ENCODE assay signal across 1 cellular context in genomic region chr1:42165511-42166210, GRCh38.
TF ChIP-seq lines count a peak whose summit lies in the region.

No MANE protein-coding gene starts in this region.

TF ChIP-seq in HEK293, 187 proteins besides CTCF, POLR2A, EP300 and RAD21 (continued from another document and continues in another):
- TF ChIP-seq ZNF704 (tag by site-specific recombination; IDR thresholded peaks at IDR 0.05) (no peak), HOXA7 (CRISPR knock-in tag; IDR thresholded peaks at IDR 0.05; ENCODE audit: borderline replicate concordance) (no peak), ZNF174 (tag by site-specific recombination; IDR thresholded peaks at IDR 0.05) (no peak), ZNF394 (tag by site-specific recombination; IDR thresholded peaks at IDR 0.05; ENCODE audit: borderline replicate concordance) (no peak), SP2 (tag by site-specific recombination; IDR thresholded peaks at IDR 0.05) (peak; percentile 18), ZNF658 (tag by site-specific recombination; IDR thresholded peaks at IDR 0.05) (no peak), KLF8 (tag by site-specific recombination; IDR thresholded peaks at IDR 0.05) (0 out of 2 replicates have a peak, but pooled peaks have one; percentile 12), ZNF529 (tag by site-specific recombination; IDR thresholded peaks at IDR 0.05; ENCODE audit: insufficient replicate concordance) (no peak), ZNF132 (tag by site-specific recombination; IDR thresholded peaks at IDR 0.05; ENCODE audit: borderline replicate concordance) (no peak), ZNF292 (tag by site-specific recombination; IDR thresholded peaks at IDR 0.05; ENCODE audit: borderline replicate concordance, low read depth) (no peak), ZSCAN5A (tag by site-specific recombination; IDR thresholded peaks at IDR 0.05) (no peak), ZNF18 (tag by site-specific recombination; IDR thresholded peaks at IDR 0.05) (peak; percentile 72), ZXDB (tag by site-specific recombination; IDR thresholded peaks at IDR 0.05) (0 out of 2 replicates have a peak, but pooled peaks have one; percentile 31), ZNF155 (tag by site-specific recombination; IDR thresholded peaks at IDR 0.05) (no peak), ZNF514 (tag by site-specific recombination; IDR thresholded peaks at IDR 0.05) (no peak), ZSCAN30 (tag by site-specific recombination; IDR thresholded peaks at IDR 0.05) (no peak), ZNF791 (tag by site-specific recombination; IDR thresholded peaks at IDR 0.05) (no peak), ZNF266 (tag by site-specific recombination; IDR thresholded peaks at IDR 0.05; ENCODE audit: low read depth) (no peak), SP3 (tag by site-specific recombination; IDR thresholded peaks at IDR 0.05) (no peak), ZNF660 (tag by site-specific recombination; IDR thresholded peaks at IDR 0.05) (no peak; the same call in 1 of the 2 replicates), ZNF701 (tag by site-specific recombination; IDR thresholded peaks at IDR 0.05) (0 out of 2 replicates have a peak, but pooled peaks have one; percentile 57), ZFP69B (tag by site-specific recombination; IDR thresholded peaks at IDR 0.05) (peak; percentile 53; the same call in 1 of the 2 replicates), ZNF544 (tag by site-specific recombination; IDR thresholded peaks at IDR 0.05) (peak; percentile 80; the same call in 1 of the 2 replicates), ZNF366 (tag by site-specific recombination; conservative IDR thresholded peaks at IDR 0.05) (no peak; the same call in 1 of the 2 replicates), ZNF555 (tag by site-specific recombination; conservative IDR thresholded peaks at IDR 0.05) (no peak), ZBTB49 (tag by site-specific recombination; IDR thresholded peaks at IDR 0.05; ENCODE audit: low read depth) (no peak), YY1 (tag by site-specific recombination; IDR thresholded peaks at IDR 0.05) (no peak), ZNF248 (tag by site-specific recombination; IDR thresholded peaks at IDR 0.05) (no peak), REPIN1 (tag by site-specific recombination; IDR thresholded peaks at IDR 0.05; ENCODE audit: low read depth) (no peak), BCL6B (tag by site-specific recombination; IDR thresholded peaks at IDR 0.05) (no peak), ZBTB7A (tag by site-specific recombination; IDR thresholded peaks at IDR 0.05; ENCODE audit: low read depth) (no peak), KLF1 (tag by site-specific recombination; IDR thresholded peaks at IDR 0.05) (peak; percentile 99), PRDM4 (tag by site-specific recombination; IDR thresholded peaks at IDR 0.05) (no peak), SETDB1 (IDR thresholded peaks at IDR 0.05; ENCODE audit: insufficient read length, low read length) (no peak), ZNF48 (tag by site-specific recombination; IDR thresholded peaks at IDR 0.05) (no peak), MEIS1 (CRISPR knock-in tag; IDR thresholded peaks at IDR 0.05; ENCODE audit: borderline replicate concordance) (no peak), ZNF184 (tag by site-specific recombination; IDR thresholded peaks at IDR 0.05) (no peak), ZNF391 (tag by site-specific recombination; IDR thresholded peaks at IDR 0.05; ENCODE audit: borderline replicate concordance, low read depth) (no peak), ZNF561 (tag by site-specific recombination; IDR thresholded peaks at IDR 0.05; ENCODE audit: borderline replicate concordance) (0 out of 2 replicates have a peak, but pooled peaks have one; percentile 32), BCL11A (tag by site-specific recombination; IDR thresholded peaks at IDR 0.05; ENCODE audit: low read depth) (no peak), ZNF112 (tag by site-specific recombination; IDR thresholded peaks at IDR 0.05) (no peak), ZNF202 (tag by site-specific recombination; IDR thresholded peaks at IDR 0.05; ENCODE audit: borderline replicate concordance) (no peak), ZBTB1 (tag by site-specific recombination; IDR thresholded peaks at IDR 0.05) (no peak), ZNF423 (tag by site-specific recombination; IDR thresholded peaks at IDR 0.05) (no peak), ZNF785 (tag by site-specific recombination; IDR thresholded peaks at IDR 0.05) (no peak), KLF16 (tag by site-specific recombination; IDR thresholded peaks at IDR 0.05) (peak; percentile 99), REST (tag by site-specific recombination; IDR thresholded peaks at IDR 0.05) (no peak), ZNF518A (tag by site-specific recombination; conservative IDR thresholded peaks at IDR 0.05; ENCODE audit: low read depth) (no peak), ZNF837 (tag by site-specific recombination; IDR thresholded peaks at IDR 0.05) (no peak)
